10 cellular contexts compared by ENCODE assay signal in the genomic region with DNA sequence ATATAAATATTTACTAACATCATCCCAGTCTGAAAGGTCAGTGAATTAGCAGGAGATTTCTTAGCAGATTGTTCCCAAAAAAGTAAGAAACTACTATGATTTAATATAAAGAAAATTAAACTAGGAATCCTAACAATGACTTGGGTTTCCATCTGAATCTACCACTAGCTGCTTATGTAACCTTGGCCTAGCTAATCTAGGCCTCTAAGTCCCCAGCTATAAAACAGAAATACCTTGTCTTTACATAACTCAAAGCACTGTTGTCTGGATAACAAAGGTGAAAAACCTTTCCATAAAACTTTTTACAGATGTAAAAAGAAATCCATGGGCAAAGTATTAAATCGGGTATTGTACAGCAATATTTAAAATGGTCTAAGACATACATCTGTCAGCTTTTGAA. TPM values are rescaled to one million over a fixed set of nuclear protein-coding genes. Genes with fewer than 3 reads are reported as not detected.
DNase-seq lines count a peak whose midpoint lies in the region; ATAC-seq, FAIRE-seq and TF ChIP-seq lines count a peak whose summit lies in the region.
"Had no signal": no experiment of that assay in that cellular context is flagged by ENCODE, and none has a peak within 500 bp of the region (broad histone marks: within the 10 kb centered on the region; RNA-seq: fewer than 3 reads in every experiment).

No MANE protein-coding gene starts in this region.

- H3K4me3 Mint-ChIP-seq in activated naive CD8-positive, alpha-beta T cell treated with anti-CD3 and anti-CD28 coated beads, Interleukin-2, amount 10 ng/mL, durations not matched to agents 7 days and 5 days, result peak overlapping the region; percentile 99
- no peak overlapping the region for H3K4me3 Mint-ChIP-seq in stimulated activated memory B cell treated with anti-CD40 and anti-IgM and Interleukin-4, amounts not matched to agents 10 μg/mL and 1 μg/mL and 100 μg/mL, for 72 hours

- no peak overlapping the region for H3K27ac Mint-ChIP-seq in activated naive CD8-positive, alpha-beta T cell treated with anti-CD3 and anti-CD28 coated beads, Interleukin-2, amount 10 ng/mL, durations not matched to agents 7 days and 5 days
- H3K27ac Mint-ChIP-seq in stimulated activated memory B cell treated with anti-CD40 and anti-IgM and Interleukin-4, amounts not matched to agents 10 μg/mL and 1 μg/mL and 100 μg/mL, for 72 hours, result peak overlapping the region; percentile 6

- no peaks in the 10 kb centered on the region for H3K27me3 ChIP-seq in HL-60 (ENCODE audit: insufficient read depth, poor library complexity, severe bottlenecking)

- TF ChIP-seq CTCF in HL-60 (IDR thresholded peaks at IDR 0.05; ENCODE audit: insufficient read depth, low read length), result no peak

- no peaks in the 10 kb centered on the region for H3K27me3 Mint-ChIP-seq in activated naive CD8-positive, alpha-beta T cell treated with anti-CD3 and anti-CD28 coated beads, Interleukin-2, amount 10 ng/mL, durations not matched to agents 7 days and 5 days
- no peaks in the 10 kb centered on the region for H3K27me3 Mint-ChIP-seq in stimulated activated memory B cell treated with anti-CD40 and anti-IgM and Interleukin-4, amounts not matched to agents 10 μg/mL and 1 μg/mL and 100 μg/mL, for 72 hours

- H3K36me3 Mint-ChIP-seq in activated naive CD8-positive, alpha-beta T cell treated with anti-CD3 and anti-CD28 coated beads, Interleukin-2, amount 10 ng/mL, durations not matched to agents 7 days and 5 days, result peaks cover 3% of the 10 kb centered on the region
- H3K36me3 Mint-ChIP-seq in stimulated activated memory B cell treated with anti-CD40 and anti-IgM and Interleukin-4, amounts not matched to agents 10 μg/mL and 1 μg/mL and 100 μg/mL, for 72 hours, result no peaks in the 10 kb centered on the region

- ATAC-seq in activated naive CD8-positive, alpha-beta T cell treated with anti-CD3 and anti-CD28 coated beads, Interleukin-2, amount 10 ng/mL, durations not matched to agents 7 days and 5 days (ENCODE audit: low read depth), result no peak
- ATAC-seq in stimulated activated memory B cell treated with anti-CD40 and anti-IgM and Interleukin-4, amounts not matched to agents 10 μg/mL and 1 μg/mL and 100 μg/mL, for 72 hours, result no peak
- ATAC-seq in left colon, result no peak

- H3K4me1 Mint-ChIP-seq in activated naive CD8-positive, alpha-beta T cell treated with anti-CD3 and anti-CD28 coated beads, Interleukin-2, amount 10 ng/mL, durations not matched to agents 7 days and 5 days, result peaks cover 47% of the 10 kb centered on the region
- H3K4me1 Mint-ChIP-seq in stimulated activated memory B cell treated with anti-CD40 and anti-IgM and Interleukin-4, amounts not matched to agents 10 μg/mL and 1 μg/mL and 100 μg/mL, for 72 hours, result peaks cover 60% of the 10 kb centered on the region

- FAIRE-seq in islet of Langerhans (lab: Jason Lieb, UNC), result peak; percentile 64

- no peak for DNase-seq in HL-60 (ENCODE audit: low read depth in 1 of 2, low spot score in 1 of 2)
- DNase-seq in activated naive CD8-positive, alpha-beta T cell treated with anti-CD3 and anti-CD28 coated beads, Interleukin-2, amount 10 ng/mL, durations not matched to agents 7 days and 5 days, result no peak
- no peak for DNase-seq in NCI-H524 treated with DMSO at 0.1 percent for 48 hours (lab: John Stamatoyannopoulos, UW)
- DNase-seq in left colon, result no peak
- no peak for DNase-seq in 8988T
- DNase-seq: activated CD4-positive, alpha-beta T cell treated with anti-CD3 and anti-CD28 coated beads for 1 hour; NCI-H526; stimulated activated CD4-positive, alpha-beta T cell treated with anti-CD3 and anti-CD28 coated beads, Interleukin-4, amount 100 ng/mL, for 4 hours had no signal

- POLR2A ChIA-PET in activated naive CD8-positive, alpha-beta T cell treated with anti-CD3 and anti-CD28 coated beads, Interleukin-2, amount 10 ng/mL, durations not matched to agents 7 days and 5 days (lab: Charles Lee), result interaction anchor here (3.8 to 5.0 kb wide), 2 partner anchors 29 to 648 kb away, joined by 13 to 39 read pairs; a partner anchor contains a TSS

- peak overlapping the region; percentile 28; the same call in 1 of the 2 replicates for H3K27ac ChIP-seq in HL-60 (replicated peaks)

- intact Hi-C loops in left colon (cut with DNase I, micrococcal nuclease), result no loop called here

- no peaks in the 10 kb centered on the region for H3K9me3 Mint-ChIP-seq in activated naive CD8-positive, alpha-beta T cell treated with anti-CD3 and anti-CD28 coated beads, Interleukin-2, amount 10 ng/mL, durations not matched to agents 7 days and 5 days
- H3K9me3 Mint-ChIP-seq in stimulated activated memory B cell treated with anti-CD40 and anti-IgM and Interleukin-4, amounts not matched to agents 10 μg/mL and 1 μg/mL and 100 μg/mL, for 72 hours, result no peaks in the 10 kb centered on the region

- peak overlapping the region; percentile 18 for H3K4me3 ChIP-seq in HL-60 (replicated peaks; ENCODE audit: insufficient read depth, low read length)

RNA-seq across cellular contexts. Expression of a gene that starts 3.0 kb away (rescaled TPM):
- 10 to 100 TPM; 48.7 to 53.4 TPM for total RNA-seq in activated naive CD8-positive, alpha-beta T cell treated with anti-CD3 and anti-CD28 coated beads, Interleukin-2, amount 10 ng/mL, durations not matched to agents 7 days and 5 days
- total RNA-seq in left colon, result 10 to 100 TPM; 48.2 to 59.2 TPM

RNA-seq across cellular contexts. Expression of a gene that starts 29.4 kb away (rescaled TPM):
- total RNA-seq in activated naive CD8-positive, alpha-beta T cell treated with anti-CD3 and anti-CD28 coated beads, Interleukin-2, amount 10 ng/mL, durations not matched to agents 7 days and 5 days, result 10 to 100 TPM; 19.5 to 22.4 TPM
- total RNA-seq in left colon, result 10 to 100 TPM; 33.7 to 33.8 TPM

RNA-seq across cellular contexts. Expression of a gene that starts 50.7 kb away (rescaled TPM):
- total RNA-seq in activated naive CD8-positive, alpha-beta T cell treated with anti-CD3 and anti-CD28 coated beads, Interleukin-2, amount 10 ng/mL, durations not matched to agents 7 days and 5 days, result under 1 TPM; 0.78 to 0.91 TPM
- 10 to 100 TPM; 11.4 to 11.9 TPM for total RNA-seq in left colon

Comparison
In these comparisons a context has a peak if more than half of its experiments do, and no peak if none do; other contexts are left out.
1. RNA of a gene that starts 50.7 kb away (total RNA-seq): 11.4 to 11.9 TPM in left colon; 0.78 to 0.91 TPM in activated naive CD8-positive, alpha-beta T cell treated with anti-CD3 and anti-CD28 coated beads, Interleukin-2, amount 10 ng/mL, durations not matched to agents 7 days and 5 days; every median in the first group is over 4 times any median in the second.